10 cellular contexts compared by ENCODE assay signal in the genomic region with DNA sequence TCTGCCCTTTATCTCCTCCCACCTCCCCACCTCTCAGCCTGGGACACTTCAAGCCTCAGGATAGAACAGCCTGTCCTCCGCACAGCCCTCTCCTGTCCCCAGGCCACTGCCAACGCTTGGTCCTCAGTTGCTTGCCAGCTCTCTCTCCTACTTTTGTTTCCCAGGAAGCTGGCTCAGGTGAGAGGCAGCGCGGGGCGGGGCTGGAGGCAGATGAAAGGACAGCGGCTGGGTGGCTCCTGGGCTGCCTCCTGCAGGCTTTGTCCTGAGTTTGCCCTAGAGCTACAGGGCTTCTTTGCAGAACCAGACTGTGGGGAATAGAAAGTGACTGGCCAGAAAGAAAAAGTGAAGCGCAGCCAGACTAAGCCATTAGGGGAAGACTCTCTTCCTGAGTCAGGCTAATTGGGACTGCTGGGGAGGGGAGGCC. TPM values are rescaled to one million over a fixed set of nuclear protein-coding genes. Genes with fewer than 3 reads are reported as not detected.
DNase-seq lines count a peak whose midpoint lies in the region; ATAC-seq and TF ChIP-seq lines count a peak whose summit lies in the region.
"Had no signal": no experiment of that assay in that cellular context is flagged by ENCODE, and none has a peak within 500 bp of the region (broad histone marks: within the 10 kb centered on the region; RNA-seq: fewer than 3 reads in every experiment).

No MANE protein-coding gene starts in this region.

- no peak overlapping the region for H3K4me2 ChIP-seq in IMR-90 (ENCODE audit: low read depth, low read length)
- peak overlapping the region; percentile 36 for H3K4me2 ChIP-seq in PC-3 (ENCODE audit: low read length)

- POLR2A ChIA-PET in IMR-90 (lab: Charles Lee; ENCODE audit: unreplicated experiment) (no interaction called here), PC-3 (lab: Charles Lee; ENCODE audit: unreplicated experiment) (no interaction called here)

- no peak overlapping the region for H3K4me3 ChIP-seq in IMR-90 (ENCODE audit: insufficient read depth, low read depth, low read length)
- H3K4me3 ChIP-seq in PC-3 (ENCODE audit: low read length): no peak overlapping the region
- peak overlapping the region; percentile 36 for H3K4me3 ChIP-seq in iPS-15b (ENCODE audit: low read depth, low read length)
- no peak overlapping the region for H3K4me3 ChIP-seq in gastrocnemius medialis
- H3K4me3 ChIP-seq: esophagus muscularis mucosa had no signal

- 100% methylated on average over 1 of the region's 7 CpGs; no CpG with 5 or more reads in 1 of the 2 experiments for WGBS in IMR-90 (ENCODE audit: extremely low coverage in 2 of 2, insufficient read length in 1 of 2), 2 experiments

- H3K27me3 ChIP-seq in IMR-90 (ENCODE audit: control insufficient read depth, insufficient read depth, low read length): peaks cover 14% of the 10 kb centered on the region
- H3K27me3 ChIP-seq in PC-3 (ENCODE audit: low read length): no peaks in the 10 kb centered on the region
- no peaks in the 10 kb centered on the region for H3K27me3 ChIP-seq in iPS-15b (ENCODE audit: control insufficient read depth, insufficient read depth, low read length)
- no peaks in the 10 kb centered on the region for H3K27me3 ChIP-seq in gastrocnemius medialis
- H3K27me3 ChIP-seq: esophagus muscularis mucosa had no signal

- TF ChIP-seq POLR2A in IMR-90 (IDR thresholded peaks at IDR 0.05; ENCODE audit: low read depth, low read length) (no peak), gastrocnemius medialis (IDR thresholded peaks at IDR 0.05) (no peak)

- H3F3A ChIP-seq in PC-3 (ENCODE audit: low read length, unreplicated experiment): no peaks in the 10 kb centered on the region

- H2BK20ac ChIP-seq in IMR-90 (ENCODE audit: low read depth, low read length): no peak overlapping the region

- peak overlapping the region; percentile 42 for H2AK9ac ChIP-seq in IMR-90 (replicated peaks; ENCODE audit: low read depth, low read length, poor library complexity)

- H4K20me1 ChIP-seq in IMR-90 (ENCODE audit: insufficient read depth, low read length) (no peaks in the 10 kb centered on the region), PC-3 (ENCODE audit: low read length) (no peaks in the 10 kb centered on the region)

- H2BK120ac ChIP-seq in IMR-90 (ENCODE audit: low read depth, low read length): no peak overlapping the region

- no peak overlapping the region for H3K23ac ChIP-seq in IMR-90 (ENCODE audit: low read depth, low read length)

- H2AFZ ChIP-seq in IMR-90 (replicated peaks; ENCODE audit: low read length, poor library complexity): no peak overlapping the region
- peak overlapping the region; percentile 31; the same call in 1 of the 2 replicates for H2AFZ ChIP-seq in PC-3 (ENCODE audit: low read length)

- no peak overlapping the region for H3K4ac ChIP-seq in IMR-90 (ENCODE audit: low read depth, low read length)

- no peak overlapping the region for H2BK5ac ChIP-seq in IMR-90 (ENCODE audit: low read depth, low read length, poor library complexity, severe bottlenecking)

- H4K8ac ChIP-seq in IMR-90 (ENCODE audit: low read depth in 2 of 2, low read length in 2 of 2): no peak overlapping the region

- H2AK5ac ChIP-seq in IMR-90 (ENCODE audit: low read depth, low read length): no peak overlapping the region; the same call in 1 of the 2 replicates

- H4K5ac ChIP-seq in IMR-90 (ENCODE audit: low read depth, low read length): no peak overlapping the region

- H4K91ac ChIP-seq in IMR-90 (ENCODE audit: insufficient read depth, low read depth, low read length): no peak overlapping the region

- intact Hi-C loops in IMR-90 (cut with micrococcal nuclease) (no loop called here), PC-3 (cut with micrococcal nuclease) (no loop called here), gastrocnemius medialis (cut with DNase I; ENCODE audit: low total_unique reads) (no loop called here)

- no peak overlapping the region for H2BK15ac ChIP-seq in IMR-90 (ENCODE audit: low read depth, low read length)

- no peak overlapping the region for H3K18ac ChIP-seq in IMR-90 (ENCODE audit: low read depth, low read length)

- dilution Hi-C loops in IMR-90 (cut with HindIII; ENCODE audit: low sequenced_read_pairs, unreplicated experiment): no loop called here

- ATAC-seq in IMR-90 (ENCODE audit: low read depth) (no peak), PC-3 (peak; percentile 83), gastrocnemius medialis (peak; percentile 85 to 87)

- DNase-seq in IMR-90 (no peak), PC-3 (peak; percentile 78), gastrocnemius medialis (peak; percentile 81 to 86), CD1c-positive myeloid dendritic cell (ENCODE audit: extremely low spot score) (no peak), ureter (ENCODE audit: low spot score) (no peak), HUDEP-2 (lab: John Stamatoyannopoulos, UW; ENCODE audit: unreplicated experiment in 76 of 76) (no peak)
- DNase-seq in activated CD4-positive, alpha-beta T cell treated with anti-CD3 and anti-CD28 coated beads for 4 hours: no peak
- DNase-seq: NCI-H1436 had no signal

- BruUV-seq in IMR-90 (replicated peaks; lab: Mats Ljungman, UMichigan) (no TSS peak), PC-3 (replicated peaks; lab: Mats Ljungman, UMichigan) (no TSS peak)

- H3K27ac ChIP-seq in IMR-90 (ENCODE audit: insufficient read depth, low read length) (no peak overlapping the region), PC-3 (ENCODE audit: low read length) (no peak overlapping the region), gastrocnemius medialis (peak overlapping the region in 1 of 4 donors; percentile 68)
- H3K27ac ChIP-seq: esophagus muscularis mucosa had no signal

- H3K36me3 ChIP-seq in IMR-90 (ENCODE audit: control insufficient read depth, insufficient read depth, low read length) (no peaks in the 10 kb centered on the region), PC-3 (ENCODE audit: low read depth, low read length) (no peaks in the 10 kb centered on the region), iPS-15b (ENCODE audit: control insufficient read depth, insufficient read depth, low read length) (no peaks in the 10 kb centered on the region), gastrocnemius medialis (no peaks in the 10 kb centered on the region)
- H3K36me3 ChIP-seq: esophagus muscularis mucosa had no signal

- H3K14ac ChIP-seq in IMR-90 (replicated peaks; ENCODE audit: low read depth, low read length): no peak overlapping the region

- H3K9ac ChIP-seq in IMR-90 (ENCODE audit: low read depth, low read length): no peak overlapping the region
- H3K9ac ChIP-seq in PC-3 (ENCODE audit: low read length): no peak overlapping the region
- no peak overlapping the region for H3K9ac ChIP-seq in iPS-15b (ENCODE audit: low read depth, low read length)

- CTCF ChIA-PET in IMR-90 (lab: Yijun Ruan, JAX) (interaction anchor here (0.7 kb wide), 1 partner anchor 844 kb away, joined by 5 read pairs; the partner anchor contains the start of gene RPL38), PC-3 (lab: Charles Lee) (interaction anchor here (0.6 kb wide), 4 partner anchors 10 to 676 kb away, joined by 3 to 5 read pairs (median 4); no protein-coding TSS in a partner anchor)

- no peaks in the 10 kb centered on the region for H3K79me2 ChIP-seq in PC-3 (ENCODE audit: low read length)

- no peaks in the 10 kb centered on the region for H3K9me1 ChIP-seq in IMR-90 (ENCODE audit: insufficient read depth, low read length)

- H3K9me3 ChIP-seq in IMR-90 (ENCODE audit: control insufficient read depth, insufficient read depth, low read length) (no peaks in the 10 kb centered on the region), PC-3 (ENCODE audit: low read length) (no peaks in the 10 kb centered on the region), iPS-15b (ENCODE audit: control insufficient read depth, insufficient read depth, low read length) (no peaks in the 10 kb centered on the region), gastrocnemius medialis (no peaks in the 10 kb centered on the region)
- H3K9me3 ChIP-seq: esophagus muscularis mucosa had no signal

- TF ChIP-seq CTCF in IMR-90 (conservative IDR thresholded peaks at IDR 0.05; ENCODE audit: low read depth, low read length): no peak
- TF ChIP-seq CTCF in PC-3 (conservative IDR thresholded peaks at IDR 0.05; ENCODE audit: low read depth, low read length): peak; percentile 52
- no peak for TF ChIP-seq CTCF in gastrocnemius medialis (IDR thresholded peaks at IDR 0.05 in 4 of 5, conservative IDR thresholded peaks at IDR 0.05 in 1 of 5)

- no peaks in the 10 kb centered on the region for H3K79me1 ChIP-seq in IMR-90 (ENCODE audit: low read depth in 1 of 2, low read length in 2 of 2)

- in situ Hi-C loops in IMR-90 (cut with MboI; ENCODE audit: low sequenced_read_pairs): loop anchor here (25.0 kb wide), 1 partner anchor 773 kb away; no protein-coding TSS in a partner anchor
- in situ Hi-C loops in gastrocnemius medialis (cut with MboI; ENCODE audit: low sequenced_read_pairs in 4 of 4): loop anchor here in 3 of 4 donors (25.0 kb wide), 1 partner anchor 623 kb away; no protein-coding TSS in a partner anchor

- no peaks in the 10 kb centered on the region for H3K9me2 ChIP-seq in PC-3 (replicated peaks; ENCODE audit: low read length)

- H3K4me1 ChIP-seq in IMR-90 (ENCODE audit: control insufficient read depth, insufficient read depth, low read length) (peaks cover 2% of the 10 kb centered on the region; the same call in 1 of the 2 replicates), PC-3 (ENCODE audit: insufficient read depth, low read length) (peaks cover 10% of the 10 kb centered on the region; the same call in 1 of the 2 replicates), iPS-15b (ENCODE audit: control insufficient read depth, insufficient read depth, low read length) (peaks cover 17% of the 10 kb centered on the region), gastrocnemius medialis (peaks cover 5 to 27% of the 10 kb centered on the region in 2 donors)

- TF ChIP-seq RAD21 in IMR-90 (IDR thresholded peaks at IDR 0.05; ENCODE audit: low read length): no peak

- H3K56ac ChIP-seq in IMR-90 (ENCODE audit: extremely low read depth, insufficient read depth, low read length): no peak overlapping the region

TF ChIP-seq in IMR-90, 13 proteins besides CTCF, POLR2A, EP300 and RAD21 (continues in another document):
- TF ChIP-seq, protein P1, sequence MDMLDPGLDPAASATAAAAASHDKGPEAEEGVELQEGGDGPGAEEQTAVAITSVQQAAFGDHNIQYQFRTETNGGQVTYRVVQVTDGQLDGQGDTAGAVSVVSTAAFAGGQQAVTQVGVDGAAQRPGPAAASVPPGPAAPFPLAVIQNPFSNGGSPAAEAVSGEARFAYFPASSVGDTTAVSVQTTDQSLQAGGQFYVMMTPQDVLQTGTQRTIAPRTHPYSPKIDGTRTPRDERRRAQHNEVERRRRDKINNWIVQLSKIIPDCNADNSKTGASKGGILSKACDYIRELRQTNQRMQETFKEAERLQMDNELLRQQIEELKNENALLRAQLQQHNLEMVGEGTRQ (IDR thresholded peaks at IDR 0.05; ENCODE audit: low read depth, low read length): no peak
- no peak for TF ChIP-seq BHLHE40 (IDR thresholded peaks at IDR 0.05; ENCODE audit: low read depth, low read length)
- TF ChIP-seq MXI1 (IDR thresholded peaks at IDR 0.05; ENCODE audit: borderline replicate concordance, low read depth, low read length): no peak

RNA-seq across cellular contexts. Expression of gene CDC42EP4, which starts 48.2 kb away (rescaled TPM):
- total RNA-seq in IMR-90 (2012; rRNA removed): 14.3 and 16.1 TPM in 2 replicates
- polyA plus RNA-seq in IMR-90 (2012; rRNA removed): 25.6 and 25.8 TPM in 2 replicates
- 15.5 and 25.9 TPM in 2 replicates for polyA plus RNA-seq in IMR-90 (2012; cell fraction: cytosol; rRNA removed)
- 8.9 and 13.7 TPM in 2 replicates for polyA plus RNA-seq in IMR-90 (2012; cell fraction: nucleus; rRNA removed; ENCODE audit: low replicate concordance)
- total RNA-seq in PC-3 (2014; rRNA removed): 83.1 and 109 TPM in 2 replicates
- total RNA-seq in gastrocnemius medialis: 10 to 100 TPM; 35.8 to 57.0 (median 47.1) TPM
- total RNA-seq in ureter: 70.8 TPM

Comparison
In these comparisons a context has a peak if more than half of its experiments do, and no peak if none do; other contexts are left out.
1. DNase-seq: peak in PC-3 (single experiment) and gastrocnemius medialis (2 of 2); none in IMR-90 (single experiment), CD1c-positive myeloid dendritic cell (single experiment), ureter (single experiment), activated CD4-positive, alpha-beta T cell treated with anti-CD3 and anti-CD28 coated beads for 4 hours (0 of 2) and HUDEP-2 (0 of 76).